18 cellular contexts compared by ENCODE assay signal in genomic region chr20:16609066-16609465, GRCh38.
"Had no signal": no experiment of that assay in that cellular context is flagged by ENCODE, and none has a peak within 500 bp of the region (broad histone marks: within the 10 kb centered on the region; RNA-seq: fewer than 3 reads in every experiment).

No MANE protein-coding gene starts in this region.

- H3K36me3 Mint-ChIP-seq: natural killer cell; neural progenitor cell; stimulated activated naive B cell treated with anti-CD40 and anti-IgM and Interleukin-4, amounts not matched to agents 10 μg/mL and 1 μg/mL and 100 μg/mL, for 72 hours had no signal

- ATAC-seq: lower lobe of right lung; natural killer cell; stimulated activated naive B cell treated with anti-CD40 and anti-IgM and Interleukin-4, amounts not matched to agents 10 μg/mL and 1 μg/mL and 100 μg/mL, for 72 hours had no signal

- H3K27ac ChIP-seq: dorsolateral prefrontal cortex, left lung, lower lobe of right lung, neural progenitor cell, parathyroid adenoma had no signal

- H3K4me1 Mint-ChIP-seq: natural killer cell; stimulated activated naive B cell treated with anti-CD40 and anti-IgM and Interleukin-4, amounts not matched to agents 10 μg/mL and 1 μg/mL and 100 μg/mL, for 72 hours had no signal

- H3K27me3 ChIP-seq: dorsolateral prefrontal cortex, gastrocnemius medialis, left lung, neural progenitor cell, right lobe of liver had no signal

- H3K4me3 ChIP-seq: dorsolateral prefrontal cortex, gastrocnemius medialis, left lung, lower lobe of right lung, neural progenitor cell, right lobe of liver had no signal

- H3K27ac Mint-ChIP-seq: natural killer cell; neural progenitor cell; progenitor cell of endocrine pancreas; stimulated activated naive B cell treated with anti-CD40 and anti-IgM and Interleukin-4, amounts not matched to agents 10 μg/mL and 1 μg/mL and 100 μg/mL, for 72 hours; stimulated activated naive CD8-positive, alpha-beta T cell treated with anti-CD3 and anti-CD28 coated beads, Interleukin-15, Interleukin-2, amounts not matched to agents 100 ng/mL and 50 ng/mL, for 24 hours had no signal

- DNase-seq: effector CD4-positive, alpha-beta T cell; gastrocnemius medialis; head of caudate nucleus; kidney; left lung; lower lobe of right lung; natural killer cell; right lobe of liver; small intestine; stimulated activated CD4-positive, alpha-beta T cell treated with anti-CD3 and anti-CD28 coated beads, Interleukin-15, amount 100 ng/mL, for 24 hours; stimulated activated CD4-positive, alpha-beta T cell treated with anti-CD3 and anti-CD28 coated beads, Interleukin-2, amount 100 ng/mL, for 48 hours; stimulated activated naive B cell treated with anti-CD40 and anti-IgM and Interleukin-4, amounts not matched to agents 10 μg/mL and 1 μg/mL and 100 μg/mL, for 72 hours; trophoblast cell had no signal

- H3K4me3 Mint-ChIP-seq: natural killer cell; neural progenitor cell; stimulated activated naive B cell treated with anti-CD40 and anti-IgM and Interleukin-4, amounts not matched to agents 10 μg/mL and 1 μg/mL and 100 μg/mL, for 72 hours; stimulated activated naive CD8-positive, alpha-beta T cell treated with anti-CD3 and anti-CD28 coated beads, Interleukin-15, Interleukin-2, amounts not matched to agents 100 ng/mL and 50 ng/mL, for 24 hours had no signal

- H3K9me3 ChIP-seq: gastrocnemius medialis, left lung, lower lobe of right lung, right lobe of liver had no signal

- H3K36me3 ChIP-seq: gastrocnemius medialis, left lung, lower lobe of right lung, neural progenitor cell, right lobe of liver had no signal

- H3K4me1 ChIP-seq: lower lobe of right lung, parathyroid adenoma had no signal

- H3K9me3 Mint-ChIP-seq: natural killer cell; neural progenitor cell; stimulated activated naive B cell treated with anti-CD40 and anti-IgM and Interleukin-4, amounts not matched to agents 10 μg/mL and 1 μg/mL and 100 μg/mL, for 72 hours; stimulated activated naive CD8-positive, alpha-beta T cell treated with anti-CD3 and anti-CD28 coated beads, Interleukin-15, Interleukin-2, amounts not matched to agents 100 ng/mL and 50 ng/mL, for 24 hours had no signal
